23 cellular contexts compared by ENCODE assay signal in the genomic region with DNA sequence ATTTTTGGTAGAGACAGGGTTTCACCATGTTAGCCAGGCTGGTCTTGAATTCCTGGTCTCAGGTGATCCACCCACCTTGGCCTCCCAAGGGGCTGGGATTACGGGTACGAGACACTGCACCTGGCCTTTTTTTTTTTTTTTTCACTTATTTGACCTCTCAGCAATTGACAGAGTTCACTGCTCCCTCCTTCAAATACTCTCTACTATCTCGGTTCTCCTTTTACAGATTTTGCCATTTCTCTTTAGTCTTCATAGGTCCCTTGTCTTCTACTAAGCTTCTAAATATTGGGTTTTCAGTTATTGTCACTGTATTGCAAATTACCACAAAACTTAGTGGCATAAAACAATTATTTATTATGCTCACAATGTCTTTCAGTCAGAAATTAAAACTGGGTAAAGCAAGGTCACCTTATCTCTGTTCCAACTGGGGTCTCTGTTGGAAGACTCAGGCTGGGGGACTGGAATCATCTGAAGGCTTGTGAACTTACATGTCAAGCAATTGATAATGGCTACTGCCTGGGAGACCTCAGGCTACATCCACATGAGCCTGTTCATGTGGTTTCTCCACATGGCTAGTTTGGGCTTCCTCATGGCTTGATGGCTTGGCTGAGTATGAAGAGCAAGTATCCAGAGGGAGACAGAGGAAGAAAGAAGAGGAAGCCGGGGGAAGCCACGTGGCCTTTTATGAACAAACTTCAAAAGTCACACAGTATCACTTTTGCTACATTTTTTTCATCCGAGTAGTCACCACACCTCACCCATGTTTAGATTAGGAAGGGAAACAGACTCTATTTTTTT.
"Had no signal": no experiment of that assay in that cellular context is flagged by ENCODE, and none has a peak within 500 bp of the region (broad histone marks: within the 10 kb centered on the region; RNA-seq: fewer than 3 reads in every experiment).

No MANE protein-coding gene starts in this region.

- ATAC-seq: foreskin keratinocyte; natural killer cell; stimulated activated naive CD8-positive, alpha-beta T cell treated with anti-CD3 and anti-CD28 coated beads, Interleukin-15, amount 100 ng/mL, for 72 hours; T-helper 17 cell had no signal

- H3K4me2 ChIP-seq: hepatocyte had no signal

- H3K27ac ChIP-seq: foreskin keratinocyte, hepatocyte, ovary, prostate gland, right atrium auricular region, tibial artery had no signal

- H3K4me3 ChIP-seq: hepatocyte, ovary, prostate gland, right atrium auricular region, tibial artery had no signal

- H3K9me3 ChIP-seq: ovary, prostate gland had no signal

- H3K27me3 ChIP-seq: hepatocyte, ovary, right atrium auricular region, tibial artery had no signal

- H3K79me2 ChIP-seq: hepatocyte had no signal

- H3K27ac Mint-ChIP-seq: activated CD4-positive, alpha-beta memory T cell treated with anti-CD3 and anti-CD28 coated beads, Interleukin-2, amount 10 ng/mL, durations not matched to agents 7 days and 5 days; activated naive CD4-positive, alpha-beta T cell treated with anti-CD3 and anti-CD28 coated beads, Interleukin-2, amount 50 U/mL, for 24 hours; brain; natural killer cell; stimulated activated naive CD8-positive, alpha-beta T cell treated with anti-CD3 and anti-CD28 coated beads, Interleukin-15, amount 100 ng/mL, for 72 hours; T-helper 17 cell had no signal

- H2AFZ ChIP-seq: hepatocyte had no signal

- H3K36me3 ChIP-seq: ovary, prostate gland, right atrium auricular region, tibial artery had no signal

- H3K4me1 Mint-ChIP-seq: activated CD4-positive, alpha-beta memory T cell treated with anti-CD3 and anti-CD28 coated beads, Interleukin-2, amount 10 ng/mL, durations not matched to agents 7 days and 5 days; activated naive CD4-positive, alpha-beta T cell treated with anti-CD3 and anti-CD28 coated beads, Interleukin-2, amount 50 U/mL, for 24 hours; brain; natural killer cell; stimulated activated naive CD8-positive, alpha-beta T cell treated with anti-CD3 and anti-CD28 coated beads, Interleukin-15, amount 100 ng/mL, for 72 hours; T-helper 17 cell had no signal

- H3K4me1 ChIP-seq: foreskin keratinocyte, prostate gland, right atrium auricular region, tibial artery had no signal

- DNase-seq: activated CD4-positive, alpha-beta memory T cell treated with anti-CD3 and anti-CD28 coated beads, Interleukin-2, amount 10 ng/mL, durations not matched to agents 7 days and 5 days; activated CD4-positive, alpha-beta T cell treated with anti-CD3 and anti-CD28 coated beads for 4 hours; activated CD4-positive, CD25-positive, alpha-beta regulatory T cell; activated effector memory CD4-positive, alpha-beta T cell treated with anti-CD3 and anti-CD28 coated beads, Interleukin-2, amount 50 U/mL, for 16 hours; activated T-cell treated with anti-CD3 and anti-CD28 coated beads for 4 hours; aorta; dermis blood vessel endothelial cell; effector CD8-positive, alpha-beta T cell; foreskin keratinocyte; glutamatergic neuron; midbrain; natural killer cell; ovary; stimulated activated CD4-positive, alpha-beta T cell treated with anti-CD3 and anti-CD28 coated beads, Interleukin-12 subunit alpha, Interleukin-12 subunit beta, amount 100 ng/mL, for 4 hours; stimulated activated CD4-positive, alpha-beta T cell treated with anti-CD3 and anti-CD28 coated beads, Interleukin-4, amount 100 ng/mL, for 4 hours; stimulated activated naive CD8-positive, alpha-beta T cell treated with anti-CD3 and anti-CD28 coated beads, Interleukin-15, amount 100 ng/mL, for 72 hours; T-helper 17 cell; tibial artery had no signal

- H3K27me3 Mint-ChIP-seq: T-helper 17 cell had no signal

- H3K4me3 Mint-ChIP-seq: activated CD4-positive, alpha-beta memory T cell treated with anti-CD3 and anti-CD28 coated beads, Interleukin-2, amount 10 ng/mL, durations not matched to agents 7 days and 5 days; activated naive CD4-positive, alpha-beta T cell treated with anti-CD3 and anti-CD28 coated beads, Interleukin-2, amount 50 U/mL, for 24 hours; brain; natural killer cell; stimulated activated naive CD8-positive, alpha-beta T cell treated with anti-CD3 and anti-CD28 coated beads, Interleukin-15, amount 100 ng/mL, for 72 hours; T-helper 17 cell had no signal
